8 cellular contexts compared by ENCODE assay signal in genomic region chr9:109968702-109969450, GRCh38.
DNase-seq lines count a peak whose midpoint lies in the region; ATAC-seq and TF ChIP-seq lines count a peak whose summit lies in the region.

No MANE protein-coding gene starts in this region.

- peaks cover 62% of the 10 kb centered on the region for H3K4me1 Mint-ChIP-seq in CD14-positive monocyte

- H3K9ac ChIP-seq in BLaER1: no peak overlapping the region

- intact Hi-C loops in CD14-positive monocyte (cut with micrococcal nuclease): no loop called here

- no peaks in the 10 kb centered on the region for H3K9me3 ChIP-seq in BLaER1

- H4K20me1 ChIP-seq in BLaER1: 0 out of 2 replicates have a peak, but pooled peaks cover 4% of the 10 kb centered on the region

- peak; percentile 27 for DNase-seq in HCEC 1CT
- DNase-seq in activated naive CD4-positive, alpha-beta T cell treated with anti-CD3 and anti-CD28 coated beads, Interleukin-2, amount 50 U/mL, for 72 hours (ENCODE audit: low spot score in 2 of 2): no peak
- peak; percentile 13 for DNase-seq in kidney glomerular epithelial cell (lab: John Stamatoyannopoulos, UW)
- no peak for DNase-seq in CD14-positive monocyte (ENCODE audit: low spot score)
- DNase-seq in NCI-H446 (lab: John Stamatoyannopoulos, UW): no peak
- DNase-seq in NCI-H82 treated with DMSO at 0.1 percent for 48 hours (lab: John Stamatoyannopoulos, UW; ENCODE audit: unreplicated experiment): no peak

- no peak overlapping the region for H3K27ac ChIP-seq in BLaER1

- H3K27me3 Mint-ChIP-seq in CD14-positive monocyte (ENCODE audit: low read depth in 3 of 3): peaks cover 0 to 5% (median 3%) of the 10 kb centered on the region in 3 donors

- H3K27ac Mint-ChIP-seq in activated naive CD4-positive, alpha-beta T cell treated with anti-CD3 and anti-CD28 coated beads, Interleukin-2, amount 50 U/mL, for 72 hours: peak overlapping the region; percentile 8 to 98
- peak overlapping the region in 3 of 7 donors; percentile 10 to 76 (median 68) for H3K27ac Mint-ChIP-seq in CD14-positive monocyte

- no peak overlapping the region for H3K4me3 Mint-ChIP-seq in CD14-positive monocyte

- no peaks in the 10 kb centered on the region for H3K36me3 ChIP-seq in BLaER1

- peaks cover 11 to 37% of the 10 kb centered on the region in 2 donors for H3K36me3 Mint-ChIP-seq in activated naive CD4-positive, alpha-beta T cell treated with anti-CD3 and anti-CD28 coated beads, Interleukin-2, amount 50 U/mL, for 72 hours
- H3K36me3 Mint-ChIP-seq in CD14-positive monocyte: no peaks in the 10 kb centered on the region

- no peak for TF ChIP-seq CTCF in CD14-positive monocyte (IDR thresholded peaks at IDR 0.05)

- ATAC-seq in activated naive CD4-positive, alpha-beta T cell treated with anti-CD3 and anti-CD28 coated beads, Interleukin-2, amount 50 U/mL, for 72 hours: no peak
- no peak for ATAC-seq in HG03439 (IDR thresholded peaks at IDR 0.05; ENCODE audit: unreplicated experiment)

- H3K4me3 ChIP-seq in BLaER1: no peak overlapping the region

- H3K4me2 ChIP-seq in BLaER1: peak overlapping the region; percentile 77

- peaks cover 0 to 16% of the 10 kb centered on the region in 2 donors for H3K9me3 Mint-ChIP-seq in activated naive CD4-positive, alpha-beta T cell treated with anti-CD3 and anti-CD28 coated beads, Interleukin-2, amount 50 U/mL, for 72 hours
- no peaks in the 10 kb centered on the region for H3K9me3 Mint-ChIP-seq in CD14-positive monocyte

- peaks cover 47% of the 10 kb centered on the region for H3K4me1 ChIP-seq in BLaER1

- no peaks in the 10 kb centered on the region for H3K27me3 ChIP-seq in BLaER1

Comparison
In these comparisons a context has a peak if more than half of its experiments do, and no peak if none do; other contexts are left out.
1. DNase-seq: peak in HCEC 1CT (single experiment) and kidney glomerular epithelial cell (single experiment); none in activated naive CD4-positive, alpha-beta T cell treated with anti-CD3 and anti-CD28 coated beads, Interleukin-2, amount 50 U/mL, for 72 hours (0 of 2), CD14-positive monocyte (single experiment), NCI-H446 (0 of 2) and NCI-H82 treated with DMSO at 0.1 percent for 48 hours (single experiment).